In genomic region chr16:66728117-66728787, GRCh38 we compare ENCODE assay signal across 8 cellular contexts. TPM values are rescaled to one million over a fixed set of nuclear protein-coding genes. Genes with fewer than 3 reads are reported as not detected.
DNase-seq lines count a peak whose midpoint lies in the region; ATAC-seq and TF ChIP-seq lines count a peak whose summit lies in the region.

No MANE protein-coding gene starts in this region.

- in situ Hi-C loops in GM13977 (cut with MboI; ENCODE audit: low pct_unique_long_range_greater_than_20kb, low sequenced_read_pairs, unreplicated experiment), result loop anchor here (25.0 kb wide), 1 partner anchor 316 kb away; no protein-coding TSS in a partner anchor

- no peaks in the 10 kb centered on the region for H3K27me3 Mint-ChIP-seq in osteocyte (ENCODE audit: unreplicated experiment)

- H3K4me3 Mint-ChIP-seq in osteocyte (ENCODE audit: unreplicated experiment), result no peak overlapping the region

- DNase-seq in AG10803 (ENCODE audit: low read depth) (peak; percentile 81), GM13977 (ENCODE audit: low spot score) (peak; percentile 60), NCI-H2029 (lab: John Stamatoyannopoulos, UW) (peak; percentile 42), WERI-Rb-1 (no peak), fibroblast of villous mesenchyme (ENCODE audit: low read depth) (peak; percentile 65), osteocyte (ENCODE audit: extremely low spot score, unreplicated experiment) (no peak)

- no peaks in the 10 kb centered on the region for H3K4me1 Mint-ChIP-seq in osteocyte (ENCODE audit: unreplicated experiment)

- H3K4me3 ChIP-seq in AG10803 (ENCODE audit: low read length) (no peak overlapping the region), WERI-Rb-1 (ENCODE audit: low read depth, low read length) (no peak overlapping the region), fibroblast of villous mesenchyme (ENCODE audit: low read depth, low read length) (no peak overlapping the region)

- peaks cover 95% of the 10 kb centered on the region for H3K36me3 ChIP-seq in WERI-Rb-1

- TF ChIP-seq CTCF in AG10803 (conservative IDR thresholded peaks at IDR 0.05; ENCODE audit: low read length) (peak; percentile 73), GM13977 (IDR thresholded peaks at IDR 0.05; ENCODE audit: extremely low read depth, insufficient read depth, missing control alignments) (peak; percentile 60), WERI-Rb-1 (IDR thresholded peaks at IDR 0.05; ENCODE audit: low read depth, low read length) (peak; percentile 53), fibroblast of villous mesenchyme (IDR thresholded peaks at IDR 0.05; ENCODE audit: insufficient read depth, low read depth, low read length) (peak; percentile 63), osteocyte (IDR thresholded peaks at IDR 0.05) (peak; percentile 74)

- no peaks in the 10 kb centered on the region for H3K27me3 ChIP-seq in WERI-Rb-1 (ENCODE audit: insufficient read depth, low read depth, severe bottlenecking)

- no peak overlapping the region for H3K27ac Mint-ChIP-seq in osteocyte (ENCODE audit: unreplicated experiment)

- H3K36me3 Mint-ChIP-seq in osteocyte (ENCODE audit: unreplicated experiment), result peaks cover 48% of the 10 kb centered on the region

- no peak for ATAC-seq in HG03139 (IDR thresholded peaks at IDR 0.05; ENCODE audit: unreplicated experiment)
- no peak for ATAC-seq in HG03135 (IDR thresholded peaks at IDR 0.05; ENCODE audit: unreplicated experiment)

- H3K9me3 Mint-ChIP-seq in osteocyte (ENCODE audit: unreplicated experiment), result no peaks in the 10 kb centered on the region

- no peaks in the 10 kb centered on the region for H3K9me3 ChIP-seq in WERI-Rb-1 (ENCODE audit: severe bottlenecking)

- no peak overlapping the region for H3K27ac ChIP-seq in WERI-Rb-1

RNA-seq across cellular contexts. Expression of gene DYNC1LI2, which starts 23.2 kb away (rescaled TPM):
- total RNA-seq in fibroblast of villous mesenchyme (146 and 147 TPM in 2 replicates), osteocyte (139 and 151 TPM in 2 replicates)

RNA-seq across cellular contexts. Expression of gene CMTM4, which starts 31.7 kb away (rescaled TPM):
- total RNA-seq in fibroblast of villous mesenchyme, result 20.7 and 22.5 TPM in 2 replicates
- total RNA-seq in osteocyte, result 22.8 and 24.4 TPM in 2 replicates

Comparison
In these comparisons a context has a peak if more than half of its experiments do, and no peak if none do; other contexts are left out.
1. DNase-seq: peak in AG10803 (single experiment), GM13977 (single experiment), NCI-H2029 (single experiment) and fibroblast of villous mesenchyme (single experiment); none in WERI-Rb-1 (single experiment) and osteocyte (single experiment).
2. Peak in every context shown above with its lines, with median percentiles within 50 percentile points of each other: CTCF ChIP-seq.